ENCODE assay signal across 8 cellular contexts in the genomic region with DNA sequence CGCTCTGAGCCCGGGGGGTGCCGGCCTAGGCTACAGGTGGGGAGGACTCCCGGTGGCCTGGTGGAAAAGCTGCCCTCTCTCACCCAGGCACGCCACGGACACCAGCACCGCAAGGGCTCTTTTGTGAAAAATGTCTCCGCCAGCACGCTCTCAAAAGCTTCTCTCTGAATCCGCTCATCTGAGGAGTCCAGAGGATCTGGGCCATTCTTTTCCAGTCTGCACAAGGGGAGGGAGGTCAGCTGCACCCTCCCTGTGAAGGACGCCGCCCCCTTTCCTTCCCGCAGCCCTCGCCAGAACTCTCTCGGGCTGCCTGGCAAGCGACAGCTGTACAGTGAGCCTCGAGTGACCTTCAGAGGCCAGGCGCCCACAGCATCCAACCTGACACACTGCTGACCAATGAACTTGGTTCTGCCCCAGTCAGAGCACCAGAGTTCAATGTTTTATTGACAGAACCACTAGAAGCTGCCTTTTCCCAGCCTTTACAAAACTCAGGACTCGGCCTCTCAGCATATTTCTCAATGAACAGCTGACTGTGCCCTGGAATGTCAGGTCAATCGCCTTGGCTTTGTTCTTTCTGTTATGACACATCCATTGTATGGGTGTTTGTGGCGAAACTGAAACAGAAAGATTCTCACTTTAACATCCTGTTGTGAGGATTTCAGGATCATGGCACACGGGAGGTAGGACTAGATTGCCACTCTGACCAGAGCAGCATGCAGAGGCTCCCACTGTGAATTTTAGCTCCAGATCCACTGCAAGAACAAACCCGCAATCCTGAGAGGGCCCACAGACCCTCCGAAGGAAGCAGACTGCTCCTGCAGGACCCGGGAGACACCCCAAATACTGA. TPM values are rescaled to one million over a fixed set of nuclear protein-coding genes. Genes with fewer than 3 reads are reported as not detected.
DNase-seq lines count a peak whose midpoint lies in the region; TF ChIP-seq lines count a peak whose summit lies in the region.

No MANE protein-coding gene starts in this region.

- H3K27me3 ChIP-seq in skeletal muscle tissue (ENCODE audit: control insufficient read depth in 3 of 3, insufficient read depth in 3 of 3, low read length in 3 of 3), result no peaks in the 10 kb centered on the region

- CTCF ChIA-PET in activated naive CD4-positive, alpha-beta T cell treated with anti-CD3 and anti-CD28 coated beads, Interleukin-2, amount 10 ng/mL, durations not matched to agents 7 days and 5 days (lab: Charles Lee), result interaction anchor here (1.0 to 1.5 kb wide), 7 partner anchors 15 to 113 kb away, joined by 3 to 5 read pairs (median 4); no protein-coding TSS in a partner anchor

- H3K9me3 ChIP-seq in skeletal muscle tissue (ENCODE audit: control insufficient read depth in 3 of 3, low read length in 3 of 3), result no peaks in the 10 kb centered on the region

- H3K27me3 Mint-ChIP-seq in activated naive CD4-positive, alpha-beta T cell treated with anti-CD3 and anti-CD28 coated beads, Interleukin-2, amount 10 ng/mL, durations not matched to agents 7 days and 5 days, result peaks cover 4% of the 10 kb centered on the region

- H3K4me3 ChIP-seq in cardiac fibroblast (replicated peaks in 1 of 2; ENCODE audit: low read depth in 2 of 2, low read length in 2 of 2), result peak overlapping the region; percentile 40 to 58
- peak overlapping the region; percentile 63 to 79 (median 75) for H3K4me3 ChIP-seq in skeletal muscle tissue (ENCODE audit: low read length in 3 of 3)

- H3K4me1 ChIP-seq in skeletal muscle tissue (ENCODE audit: control insufficient read depth in 3 of 3, insufficient read depth in 3 of 3, low read length in 3 of 3), result peaks cover 17 to 30% (median 18%) of the 10 kb centered on the region in 3 donors

- H3K36me3 ChIP-seq in skeletal muscle tissue (ENCODE audit: control insufficient read depth in 3 of 3, insufficient read depth in 3 of 3, low read length in 3 of 3), result no peaks in the 10 kb centered on the region

- H3K9me3 Mint-ChIP-seq in activated naive CD4-positive, alpha-beta T cell treated with anti-CD3 and anti-CD28 coated beads, Interleukin-2, amount 10 ng/mL, durations not matched to agents 7 days and 5 days, result no peaks in the 10 kb centered on the region

- no peak for TF ChIP-seq CTCF in cardiac fibroblast (IDR thresholded peaks at IDR 0.05; ENCODE audit: low read depth, low read length)

- H3K27ac ChIP-seq in skeletal muscle tissue (ENCODE audit: low read depth, low read length), result peak overlapping the region; percentile 85

- DNase-seq in activated naive CD4-positive, alpha-beta T cell treated with anti-CD3 and anti-CD28 coated beads, Interleukin-2, amount 10 ng/mL, durations not matched to agents 7 days and 5 days, result peak; percentile 41
- DNase-seq in activated naive CD4-positive, alpha-beta T cell treated with Interleukin-2 at 50 U/mL for 16 hours, result no peak
- DNase-seq in NCI-H2227 treated with DMSO at 0.1 percent for 48 hours (lab: John Stamatoyannopoulos, UW) (peak; percentile 13), cardiac fibroblast (ENCODE audit: low read depth in 2 of 2) (peak; percentile 95 to 97), iris pigment epithelial cell (ENCODE audit: low read depth) (peak; percentile 94), NCI-H2029 (lab: John Stamatoyannopoulos, UW) (no peak)
- no peak for DNase-seq in activated effector memory CD4-positive, alpha-beta T cell treated with Interleukin-2 at 50 U/mL for 16 hours

- peaks cover 45% of the 10 kb centered on the region for H3K36me3 Mint-ChIP-seq in activated naive CD4-positive, alpha-beta T cell treated with anti-CD3 and anti-CD28 coated beads, Interleukin-2, amount 10 ng/mL, durations not matched to agents 7 days and 5 days

- H3K4me3 Mint-ChIP-seq in activated naive CD4-positive, alpha-beta T cell treated with anti-CD3 and anti-CD28 coated beads, Interleukin-2, amount 10 ng/mL, durations not matched to agents 7 days and 5 days, result peak overlapping the region; percentile 76

- H3K4me1 Mint-ChIP-seq in activated naive CD4-positive, alpha-beta T cell treated with anti-CD3 and anti-CD28 coated beads, Interleukin-2, amount 10 ng/mL, durations not matched to agents 7 days and 5 days, result peaks cover 79% of the 10 kb centered on the region

- H3K27ac Mint-ChIP-seq in activated naive CD4-positive, alpha-beta T cell treated with anti-CD3 and anti-CD28 coated beads, Interleukin-2, amount 10 ng/mL, durations not matched to agents 7 days and 5 days, result peak overlapping the region; percentile 92

- peak overlapping the region; percentile 14 to 80 (median 73) for H3K9ac ChIP-seq in skeletal muscle tissue (ENCODE audit: low read depth in 1 of 3, low read length in 3 of 3)

RNA-seq across cellular contexts. Expression of gene SERPINB9, which starts 26.7 kb away (rescaled TPM):
- 3.1 TPM for total RNA-seq in skeletal muscle tissue

RNA-seq across cellular contexts. Expression of gene SERPINB1, which starts 34.8 kb away (rescaled TPM):
- total RNA-seq in skeletal muscle tissue, result 11.5 TPM

Comparison
In these comparisons a context has a peak if more than half of its experiments do, and no peak if none do; other contexts are left out.
1. DNase-seq: peak in activated naive CD4-positive, alpha-beta T cell treated with anti-CD3 and anti-CD28 coated beads, Interleukin-2, amount 10 ng/mL, durations not matched to agents 7 days and 5 days (single experiment), NCI-H2227 treated with DMSO at 0.1 percent for 48 hours (single experiment), cardiac fibroblast (2 of 2) and iris pigment epithelial cell (single experiment); none in activated naive CD4-positive, alpha-beta T cell treated with Interleukin-2 at 50 U/mL for 16 hours (single experiment), NCI-H2029 (single experiment) and activated effector memory CD4-positive, alpha-beta T cell treated with Interleukin-2 at 50 U/mL for 16 hours (single experiment).